In the genomic region with DNA sequence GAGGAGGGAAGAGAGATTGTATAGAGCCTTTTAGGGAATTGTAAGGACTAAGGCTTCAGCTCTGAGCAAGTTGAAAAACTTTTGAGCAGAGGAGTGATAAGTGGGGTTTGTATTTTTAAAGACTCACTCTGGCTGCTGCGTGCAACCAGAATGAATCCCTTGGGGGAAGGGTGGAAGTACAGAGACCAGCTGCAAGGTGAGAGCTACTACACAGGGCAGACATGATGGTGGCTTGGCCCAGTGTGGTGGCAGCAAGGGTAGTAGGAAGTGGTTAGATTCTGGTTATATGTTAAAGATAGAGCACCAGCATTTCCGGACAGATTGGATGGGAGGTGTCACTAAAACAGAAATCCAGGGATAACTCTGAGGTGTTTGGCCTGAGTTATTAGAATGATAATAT, we compare ENCODE assay signal across 9 cellular contexts. TPM values are rescaled to one million over a fixed set of nuclear protein-coding genes. Genes with fewer than 3 reads are reported as not detected.
DNase-seq lines count a peak whose midpoint lies in the region; ATAC-seq and TF ChIP-seq lines count a peak whose summit lies in the region.
"Had no signal": no experiment of that assay in that cellular context is flagged by ENCODE, and none has a peak within 500 bp of the region (broad histone marks: within the 10 kb centered on the region; RNA-seq: fewer than 3 reads in every experiment).

No MANE protein-coding gene starts in this region.

- H3K4me3 ChIP-seq in DND-41 (ENCODE audit: low read depth in 1 of 2, low read length in 2 of 2) (no peak overlapping the region), ascending aorta (no peak overlapping the region)
- H3K4me3 ChIP-seq: K562 had no signal

- H3K4me2 ChIP-seq in DND-41 (ENCODE audit: insufficient read depth, low read length) = no peak overlapping the region

- H3K79me2 ChIP-seq in DND-41 (ENCODE audit: insufficient read depth, low read length) = no peaks in the 10 kb centered on the region

- DNase-seq in DND-41 (peak; percentile 63), ascending aorta (ENCODE audit: low spot score in 2 of 2) (no peak), superior temporal gyrus (ENCODE audit: extremely low spot score) (no peak), NCI-H524 treated with DMSO at 0.1 percent for 48 hours (lab: John Stamatoyannopoulos, UW) (no peak), HT-29 (ENCODE audit: low spot score) (no peak)
- DNase-seq in activated effector memory CD4-positive, alpha-beta T cell treated with anti-CD3 and anti-CD28 coated beads, Interleukin-2, amount 50 U/mL, for 16 hours = no peak

- no peak overlapping the region for H3K27ac ChIP-seq in DND-41 (ENCODE audit: low read length)
- peak overlapping the region; percentile 79 to 81 for H3K27ac ChIP-seq in ascending aorta

- intact Hi-C loops in ascending aorta (cut with DNase I) = loop anchor here (5.0 kb wide), 1 partner anchor 47 kb away; no protein-coding TSS in a partner anchor

- H2AFZ ChIP-seq in DND-41 (ENCODE audit: low read depth, low read length) = no peak overlapping the region

- TF ChIP-seq CTCF in DND-41 (IDR thresholded peaks at IDR 0.05; ENCODE audit: borderline replicate concordance, extremely low read depth, low read length, poor library complexity, severe bottlenecking) = no peak
- no peak for TF ChIP-seq CTCF in ascending aorta (IDR thresholded peaks at IDR 0.05)

- no peaks in the 10 kb centered on the region for H3K36me3 ChIP-seq in DND-41 (ENCODE audit: insufficient read depth, low read length)
- H3K36me3 ChIP-seq in ascending aorta = no peaks in the 10 kb centered on the region

- H3K27me3 ChIP-seq in DND-41 (ENCODE audit: insufficient read depth, low read length, poor library complexity) = no peaks in the 10 kb centered on the region
- no peaks in the 10 kb centered on the region for H3K27me3 ChIP-seq in ascending aorta

- no peaks in the 10 kb centered on the region for H3K9me3 ChIP-seq in DND-41 (ENCODE audit: insufficient read depth, low read length, severe bottlenecking)
- no peaks in the 10 kb centered on the region for H3K9me3 ChIP-seq in ascending aorta

- H4K20me1 ChIP-seq in DND-41 (ENCODE audit: insufficient read depth, low read length) = no peaks in the 10 kb centered on the region

- ATAC-seq in DND-41 (ENCODE audit: insufficient read depth, low read depth) (peak; percentile 99), GM19463 (IDR thresholded peaks at IDR 0.05; ENCODE audit: unreplicated experiment) (peak; percentile 98), HG03159 (IDR thresholded peaks at IDR 0.05; ENCODE audit: unreplicated experiment) (peak; percentile 98)
- ATAC-seq: K562 had no signal

- H3K4me1 ChIP-seq in DND-41 (ENCODE audit: insufficient read depth, low read length) (peaks cover 8% of the 10 kb centered on the region), ascending aorta (peaks cover 0 to 26% of the 10 kb centered on the region in 2 donors)

- H3K9ac ChIP-seq in DND-41 (ENCODE audit: low read depth, low read length) = no peak overlapping the region

RNA-seq across cellular contexts. Expression of a gene that starts 10.1 kb away (rescaled TPM):
- total RNA-seq in ascending aorta = 15.4 TPM
- total RNA-seq in HT-29 (2014; rRNA removed; shearing (Covaris generic)) = 0.97 and 7.0 TPM in 2 replicates
